In the genomic region with DNA sequence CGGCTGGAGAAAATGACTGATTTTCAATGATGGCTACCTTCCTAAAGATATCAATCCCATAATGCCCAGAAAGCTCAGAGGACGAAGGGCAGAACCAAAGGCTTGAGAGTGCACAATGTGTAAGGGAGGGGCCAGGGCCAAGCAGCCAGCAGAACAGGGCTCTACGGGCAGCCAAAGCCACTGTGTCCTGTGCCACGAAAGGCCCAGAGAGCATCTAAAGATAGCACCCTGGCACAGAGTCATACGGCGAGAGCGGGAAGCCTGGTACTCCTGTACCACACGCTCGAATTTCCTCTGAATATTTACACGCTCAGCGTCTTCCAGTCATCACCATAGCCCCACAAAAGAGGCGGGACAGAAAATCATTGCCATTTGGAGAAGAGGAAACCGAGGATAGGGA, we compare ENCODE assay signal across 24 cellular contexts. TPM values are rescaled to one million over a fixed set of nuclear protein-coding genes. Genes with fewer than 3 reads are reported as not detected.
DNase-seq lines count a peak whose midpoint lies in the region; ATAC-seq and TF ChIP-seq lines count a peak whose summit lies in the region.
"Had no signal": no experiment of that assay in that cellular context is flagged by ENCODE, and none has a peak within 500 bp of the region (broad histone marks: within the 10 kb centered on the region; RNA-seq: fewer than 3 reads in every experiment).

No MANE protein-coding gene starts in this region.

- TF ChIP-seq POLR2A in esophagus muscularis mucosa (IDR thresholded peaks at IDR 0.05; ENCODE audit: low read depth): no peak

- no peaks in the 10 kb centered on the region for H3K4me1 Mint-ChIP-seq in osteocyte (ENCODE audit: unreplicated experiment)
- H3K4me1 Mint-ChIP-seq: CD4-positive, CD25-positive, alpha-beta regulatory T cell had no signal

- peaks cover 7 to 15% (median 14%) of the 10 kb centered on the region in 4 donors for H3K4me1 ChIP-seq in esophagus muscularis mucosa
- H3K4me1 ChIP-seq: HAP-1 had no signal

- no peak overlapping the region for H3K27ac ChIP-seq in esophagus muscularis mucosa (replicated peaks in 1 of 4)
- H3K27ac ChIP-seq: BLaER1, GM23248 had no signal

- no peak overlapping the region for H3K27ac Mint-ChIP-seq in osteocyte (ENCODE audit: unreplicated experiment)
- H3K27ac Mint-ChIP-seq: HFFc6 had no signal

- H3K27me3 ChIP-seq in esophagus muscularis mucosa: no peaks in the 10 kb centered on the region
- H3K27me3 ChIP-seq: BLaER1, MG63 had no signal

- no peaks in the 10 kb centered on the region for H3K36me3 ChIP-seq in esophagus muscularis mucosa
- H3K36me3 ChIP-seq: BLaER1, HAP-1, MG63 had no signal

- H3K9me3 ChIP-seq in esophagus muscularis mucosa: peaks cover 0 to 19% (median 15%) of the 10 kb centered on the region in 4 donors
- H3K9me3 ChIP-seq: HAP-1 had no signal

- no peaks in the 10 kb centered on the region for H3K36me3 Mint-ChIP-seq in osteocyte (ENCODE audit: unreplicated experiment)
- H3K36me3 Mint-ChIP-seq: CD4-positive, CD25-positive, alpha-beta regulatory T cell had no signal

- peaks cover 17% of the 10 kb centered on the region for H3K9me3 Mint-ChIP-seq in osteocyte (ENCODE audit: unreplicated experiment)

- intact Hi-C loops in esophagus muscularis mucosa (cut with DNase I) (no loop called here), left ventricle myocardium superior (cut with micrococcal nuclease) (no loop called here)

- peak; percentile 90 for ATAC-seq in left ventricle myocardium superior
- ATAC-seq in HG02678 (IDR thresholded peaks at IDR 0.05; ENCODE audit: unreplicated experiment): no peak

- WGBS in esophagus muscularis mucosa: 85% methylated on average over 13 of the region's 13 CpGs

- no peak for TF ChIP-seq EP300 in esophagus muscularis mucosa (IDR thresholded peaks at IDR 0.05)

- H3K27me3 Mint-ChIP-seq in osteocyte (ENCODE audit: unreplicated experiment): no peaks in the 10 kb centered on the region

- no peak overlapping the region for H3K4me3 Mint-ChIP-seq in osteocyte (ENCODE audit: unreplicated experiment)
- H3K4me3 Mint-ChIP-seq: CD4-positive, CD25-positive, alpha-beta regulatory T cell; HFFc6 had no signal

- DNase-seq in cerebellar cortex (ENCODE audit: low spot score) (peak; percentile 98), esophagus muscularis mucosa (ENCODE audit: extremely low spot score) (peak; percentile 29), left ventricle myocardium superior (peak; percentile 78), osteocyte (ENCODE audit: extremely low spot score, unreplicated experiment) (peak; percentile 77), ureter (ENCODE audit: low spot score) (no peak), hypothalamus (lab: John Stamatoyannopoulos, UW) (no peak)
- DNase-seq in activated naive CD4-positive, alpha-beta T cell treated with anti-CD3 and anti-CD28 coated beads, Interleukin-2, amount 50 U/mL, for 16 hours: no peak
- DNase-seq: CD4-positive, CD25-positive, alpha-beta regulatory T cell; GM23248; HFFc6; IMR-90; KG1; MG63; NCI-H1105 treated with DMSO at 0.1 percent for 48 hours; NCI-H146; NCI-H1930; NCI-H2107; NCI-H446; NCI-H524 treated with DMSO at 0.1 percent for 48 hours; NCI-H774 had no signal

- no peak overlapping the region for H3K4me3 ChIP-seq in esophagus muscularis mucosa
- H3K4me3 ChIP-seq: BLaER1, GM23248, HAP-1, MG63 had no signal

- TF ChIP-seq CTCF in esophagus muscularis mucosa (IDR thresholded peaks at IDR 0.05): no peak
- TF ChIP-seq CTCF in osteocyte (IDR thresholded peaks at IDR 0.05): no peak

RNA-seq across cellular contexts. Expression of gene PRMT8, which starts 39.5 kb away (rescaled TPM):
- total RNA-seq in esophagus muscularis mucosa (not detected), left ventricle myocardium superior (not detected), osteocyte (not detected in 2 replicates), ureter (not detected)
- total RNA-seq: CD4-positive, CD25-positive, alpha-beta regulatory T cell; GM23248; HFFc6; IMR-90; SK-MEL-5 had no signal

Comparison
In these comparisons a context has a peak if more than half of its experiments do, and no peak if none do; other contexts are left out.
1. DNase-seq: peak in cerebellar cortex (single experiment), esophagus muscularis mucosa (single experiment), left ventricle myocardium superior (single experiment) and osteocyte (single experiment); none in activated naive CD4-positive, alpha-beta T cell treated with anti-CD3 and anti-CD28 coated beads, Interleukin-2, amount 50 U/mL, for 16 hours (single experiment), ureter (single experiment) and hypothalamus (0 of 51).